ENCODE assay signal across 1 cellular context in the genomic region with DNA sequence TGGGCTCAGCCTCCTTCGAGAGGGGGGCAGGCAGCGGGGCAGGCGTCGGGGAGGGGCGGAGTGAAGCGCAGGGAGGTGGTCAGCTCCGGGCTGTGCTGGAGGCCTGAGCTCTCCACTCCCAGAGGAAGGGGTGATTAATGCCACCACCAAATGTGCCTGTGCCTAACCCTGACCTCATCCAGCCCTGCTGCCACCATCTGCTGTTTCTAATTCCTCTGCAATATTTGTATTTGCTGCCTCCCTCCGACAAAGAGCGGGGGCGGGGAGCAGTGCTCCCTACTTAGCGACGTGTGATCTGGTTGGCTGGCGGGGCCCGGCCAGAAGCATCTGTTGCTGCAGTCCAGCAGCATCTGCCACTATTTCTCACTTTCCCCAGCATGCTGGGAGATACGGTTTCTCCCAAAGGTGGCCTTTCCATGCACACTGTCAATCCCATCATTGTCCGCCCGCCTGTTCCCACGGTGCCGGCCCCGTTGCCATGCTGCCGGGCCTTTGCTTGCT.
TF ChIP-seq lines count a peak whose summit lies in the region.

No MANE protein-coding gene starts in this region.

TF ChIP-seq in HEK293, 187 proteins besides CTCF, POLR2A, EP300 and RAD21 (continued from another document):
- TF ChIP-seq, protein P1, sequence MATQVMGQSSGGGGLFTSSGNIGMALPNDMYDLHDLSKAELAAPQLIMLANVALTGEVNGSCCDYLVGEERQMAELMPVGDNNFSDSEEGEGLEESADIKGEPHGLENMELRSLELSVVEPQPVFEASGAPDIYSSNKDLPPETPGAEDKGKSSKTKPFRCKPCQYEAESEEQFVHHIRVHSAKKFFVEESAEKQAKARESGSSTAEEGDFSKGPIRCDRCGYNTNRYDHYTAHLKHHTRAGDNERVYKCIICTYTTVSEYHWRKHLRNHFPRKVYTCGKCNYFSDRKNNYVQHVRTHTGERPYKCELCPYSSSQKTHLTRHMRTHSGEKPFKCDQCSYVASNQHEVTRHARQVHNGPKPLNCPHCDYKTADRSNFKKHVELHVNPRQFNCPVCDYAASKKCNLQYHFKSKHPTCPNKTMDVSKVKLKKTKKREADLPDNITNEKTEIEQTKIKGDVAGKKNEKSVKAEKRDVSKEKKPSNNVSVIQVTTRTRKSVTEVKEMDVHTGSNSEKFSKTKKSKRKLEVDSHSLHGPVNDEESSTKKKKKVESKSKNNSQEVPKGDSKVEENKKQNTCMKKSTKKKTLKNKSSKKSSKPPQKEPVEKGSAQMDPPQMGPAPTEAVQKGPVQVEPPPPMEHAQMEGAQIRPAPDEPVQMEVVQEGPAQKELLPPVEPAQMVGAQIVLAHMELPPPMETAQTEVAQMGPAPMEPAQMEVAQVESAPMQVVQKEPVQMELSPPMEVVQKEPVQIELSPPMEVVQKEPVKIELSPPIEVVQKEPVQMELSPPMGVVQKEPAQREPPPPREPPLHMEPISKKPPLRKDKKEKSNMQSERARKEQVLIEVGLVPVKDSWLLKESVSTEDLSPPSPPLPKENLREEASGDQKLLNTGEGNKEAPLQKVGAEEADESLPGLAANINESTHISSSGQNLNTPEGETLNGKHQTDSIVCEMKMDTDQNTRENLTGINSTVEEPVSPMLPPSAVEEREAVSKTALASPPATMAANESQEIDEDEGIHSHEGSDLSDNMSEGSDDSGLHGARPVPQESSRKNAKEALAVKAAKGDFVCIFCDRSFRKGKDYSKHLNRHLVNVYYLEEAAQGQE (tag by site-specific recombination; IDR thresholded peaks at IDR 0.05), result no peak
- no peak for TF ChIP-seq YY2 (tag by site-specific recombination; IDR thresholded peaks at IDR 0.05)
- no peak for TF ChIP-seq ZBTB7A (tag by site-specific recombination; IDR thresholded peaks at IDR 0.05; ENCODE audit: low read depth)
- TF ChIP-seq, protein P2, sequence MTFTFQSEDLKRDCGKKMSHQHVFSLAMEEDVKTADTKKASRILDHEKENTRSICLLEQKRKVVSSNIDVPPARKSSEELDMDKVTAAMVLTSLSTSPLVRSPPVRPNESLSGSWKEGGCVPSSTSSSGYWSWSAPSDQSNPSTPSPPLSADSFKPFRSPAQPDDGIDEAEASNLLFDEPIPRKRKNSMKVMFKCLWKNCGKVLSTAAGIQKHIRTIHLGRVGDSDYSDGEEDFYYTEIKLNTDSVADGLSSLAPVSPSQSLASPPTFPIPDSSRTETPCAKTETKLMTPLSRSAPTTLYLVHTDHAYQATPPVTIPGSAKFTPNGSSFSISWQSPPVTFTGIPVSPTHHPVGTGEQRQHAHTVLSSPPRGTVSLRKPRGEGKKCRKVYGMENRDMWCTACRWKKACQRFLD (tag by site-specific recombination; IDR thresholded peaks at IDR 0.05), result no peak
- TF ChIP-seq, protein P3, sequence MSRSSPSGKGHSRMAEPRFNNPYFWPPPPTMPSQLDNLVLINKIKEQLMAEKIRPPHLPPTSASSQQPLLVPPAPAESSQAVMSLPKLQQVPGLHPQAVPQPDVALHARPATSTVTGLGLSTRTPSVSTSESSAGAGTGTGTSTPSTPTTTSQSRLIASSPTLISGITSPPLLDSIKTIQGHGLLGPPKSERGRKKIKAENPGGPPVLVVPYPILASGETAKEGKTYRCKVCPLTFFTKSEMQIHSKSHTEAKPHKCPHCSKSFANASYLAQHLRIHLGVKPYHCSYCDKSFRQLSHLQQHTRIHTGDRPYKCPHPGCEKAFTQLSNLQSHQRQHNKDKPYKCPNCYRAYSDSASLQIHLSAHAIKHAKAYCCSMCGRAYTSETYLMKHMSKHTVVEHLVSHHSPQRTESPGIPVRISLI (tag by site-specific recombination; IDR thresholded peaks at IDR 0.05), result no peak
- no peak for TF ChIP-seq BCL11B (tag by site-specific recombination; IDR thresholded peaks at IDR 0.05; ENCODE audit: low read depth)
- TF ChIP-seq ZNF354C (tag by site-specific recombination; IDR thresholded peaks at IDR 0.05; ENCODE audit: borderline replicate concordance, low read depth), result no peak
- TF ChIP-seq SCRT2 (tag by site-specific recombination; IDR thresholded peaks at IDR 0.05), result peak; percentile 66
- no peak for TF ChIP-seq ZNF561 (tag by site-specific recombination; IDR thresholded peaks at IDR 0.05; ENCODE audit: borderline replicate concordance)
- TF ChIP-seq GLIS1 (tag by site-specific recombination; IDR thresholded peaks at IDR 0.05), result no peak
- TF ChIP-seq ZNF174 (tag by site-specific recombination; IDR thresholded peaks at IDR 0.05), result no peak
- TF ChIP-seq ZFHX2 (tag by site-specific recombination; conservative IDR thresholded peaks at IDR 0.05), result peak; percentile 22; the same call in 1 of the 2 replicates
- TF ChIP-seq ZFP69B (tag by site-specific recombination; IDR thresholded peaks at IDR 0.05), result peak; percentile 29; the same call in 1 of the 2 replicates
TF ChIP-seq in HEK293: peak in this region for 3.
